In the genomic region with DNA sequence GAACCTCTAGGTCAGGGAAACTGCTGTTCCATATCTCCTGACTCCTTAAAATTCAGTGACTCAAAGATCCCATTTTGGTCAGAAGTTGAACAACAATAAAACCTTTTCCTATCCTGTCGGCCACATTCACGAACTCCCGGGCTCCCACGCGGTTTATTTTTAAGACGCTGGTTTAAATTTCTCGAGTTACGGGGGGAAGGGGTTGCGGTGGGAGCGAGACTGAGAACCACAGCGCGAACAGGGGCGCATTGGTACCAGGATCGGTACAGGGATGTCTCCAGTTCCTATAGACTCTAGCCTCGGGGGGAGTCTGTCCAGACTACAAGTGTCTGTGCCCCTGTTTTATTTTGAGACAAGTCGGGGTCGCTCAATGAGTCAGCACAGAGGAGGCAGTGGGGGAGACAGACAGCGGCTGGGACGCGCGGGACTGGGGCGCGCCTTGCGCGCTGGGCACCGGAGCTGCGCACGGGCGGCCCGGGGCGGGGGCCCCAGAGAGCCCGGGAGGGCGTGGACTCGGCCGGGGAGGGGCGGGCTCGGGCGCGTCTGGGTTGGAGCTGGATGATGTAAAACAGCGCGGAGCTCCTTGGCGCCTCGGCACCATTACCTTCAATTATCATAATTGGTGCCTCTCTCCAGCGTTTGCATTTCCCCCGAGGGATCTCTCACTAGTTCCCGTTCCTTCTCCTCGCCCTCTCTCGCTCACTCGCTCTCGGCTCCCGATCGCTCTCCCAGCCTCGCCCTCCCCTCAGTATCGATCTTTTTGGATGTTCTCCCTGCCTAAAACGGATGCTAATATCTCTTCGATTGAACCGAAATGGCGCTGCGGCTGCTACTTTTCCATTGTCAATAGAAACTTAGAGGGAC, we compare ENCODE assay signal across 8 cellular contexts.
DNase-seq lines count a peak whose midpoint lies in the region; ATAC-seq and TF ChIP-seq lines count a peak whose summit lies in the region.

No MANE protein-coding gene starts in this region.

- in situ Hi-C loops in brain microvascular endothelial cell (cut with HindIII; ENCODE audit: low pct_ligation_motif_present, low sequenced_read_pairs) = no loop called here

- peak overlapping the region; percentile 61 for H3K4me3 ChIP-seq in brain microvascular endothelial cell (ENCODE audit: low read depth, low read length)

- TF ChIP-seq CTCF in brain microvascular endothelial cell (IDR thresholded peaks at IDR 0.05; ENCODE audit: low read depth, low read length, missing control alignments) = no peak

- ATAC-seq in GM19467 (IDR thresholded peaks at IDR 0.05; ENCODE audit: unreplicated experiment) = no peak

- H3K27me3 ChIP-seq in brain microvascular endothelial cell (replicated peaks) = no peaks in the 10 kb centered on the region

- no peaks in the 10 kb centered on the region for H3K36me3 ChIP-seq in brain microvascular endothelial cell (replicated peaks)

- H3K27ac ChIP-seq in brain microvascular endothelial cell = no peak overlapping the region

- DNase-seq in NCI-H2081 (lab: John Stamatoyannopoulos, UW) (peak; percentile 62 to 81), NCI-H2081 treated with DMSO at 0.1 percent for 48 hours (lab: John Stamatoyannopoulos, UW) (no peak), SW480 (ENCODE audit: low spot score) (peak; percentile 70), brain microvascular endothelial cell (peak; percentile 37), islet precursor cell (peak; percentile 96), epidermal melanocyte (ENCODE audit: insufficient read length, low spot score) (no peak)
- DNase-seq in stimulated activated CD4-positive, alpha-beta T cell treated with anti-CD3 and anti-CD28 coated beads, Interleukin-2, amount 100 ng/mL, for 24 hours = peak; percentile 42 to 69

Comparison
In these comparisons a context has a peak if more than half of its experiments do, and no peak if none do; other contexts are left out.
1. DNase-seq: peak in NCI-H2081 (2 of 2), SW480 (single experiment), brain microvascular endothelial cell (single experiment), islet precursor cell (single experiment) and stimulated activated CD4-positive, alpha-beta T cell treated with anti-CD3 and anti-CD28 coated beads, Interleukin-2, amount 100 ng/mL, for 24 hours (2 of 2); none in NCI-H2081 treated with DMSO at 0.1 percent for 48 hours (single experiment) and epidermal melanocyte (single experiment).